8 cellular contexts compared by ENCODE assay signal in genomic region chr14:101965796-101966718, GRCh38. TPM values are rescaled to one million over a fixed set of nuclear protein-coding genes. Genes with fewer than 3 reads are reported as not detected.
DNase-seq lines count a peak whose midpoint lies in the region; TF ChIP-seq lines count a peak whose summit lies in the region.

No MANE protein-coding gene starts in this region.

- TF ChIP-seq POLR2A in Peyer's patch (IDR thresholded peaks at IDR 0.05) = no peak

- no peaks in the 10 kb centered on the region for H3K9me2 ChIP-seq in GM23248 (ENCODE audit: insufficient read depth)

- H3K4me3 ChIP-seq in GM23248 (peak overlapping the region; percentile 95), Peyer's patch (peak overlapping the region; percentile 80 to 97 (median 92)), epithelial cell of proximal tubule (ENCODE audit: low read depth, low read length) (peak overlapping the region; percentile 95)

- peaks cover 40% of the 10 kb centered on the region for H3F3A ChIP-seq in GM23248 (ENCODE audit: insufficient read depth)

- no peaks in the 10 kb centered on the region for H3K9me3 Mint-ChIP-seq in progenitor cell of endocrine pancreas (ENCODE audit: low read depth)

- H2AFZ ChIP-seq in GM23248 = 0 out of 2 replicates have a peak overlapping the region, but pooled peaks have one; percentile 4

- peak overlapping the region; percentile 95 for H3K9ac ChIP-seq in GM23248

- peaks cover 18% of the 10 kb centered on the region for H3K4me1 Mint-ChIP-seq in progenitor cell of endocrine pancreas (ENCODE audit: low read depth)

- H3K36me3 ChIP-seq in GM23248 (ENCODE audit: low read depth) = peaks cover 14% of the 10 kb centered on the region; the same call in 1 of the 2 replicates
- peaks cover 0 to 8% (median 0%) of the 10 kb centered on the region in 3 donors for H3K36me3 ChIP-seq in Peyer's patch

- no peaks in the 10 kb centered on the region for H4K20me1 ChIP-seq in GM23248 (ENCODE audit: insufficient read depth)

- DNase-seq in GM23248 = peak; percentile 63
- DNase-seq in Peyer's patch = no peak
- DNase-seq in epithelial cell of proximal tubule (ENCODE audit: low read depth) = no peak
- no peak for DNase-seq in progenitor cell of endocrine pancreas (ENCODE audit: low spot score, unreplicated experiment)
- no peak for DNase-seq in NK-92 treated with Interleukin-12 subunit alpha and Interleukin-12 subunit beta, amount 100 ng/mL, for 24 hours (lab: John Stamatoyannopoulos, UW)
- DNase-seq in COLO829 (ENCODE audit: low spot score) = no peak
- no peak for DNase-seq in amygdala (lab: John Stamatoyannopoulos, UW)
- no peak for DNase-seq in stimulated activated CD4-positive, alpha-beta T cell treated with anti-CD3 and anti-CD28 coated beads, Interleukin-1b, Interleukin-23, amount 100 ng/mL, for 48 hours

- H3K9me3 ChIP-seq in GM23248 (ENCODE audit: low read depth) (no peaks in the 10 kb centered on the region), Peyer's patch (no peaks in the 10 kb centered on the region)

- H3K4me1 ChIP-seq in GM23248 (ENCODE audit: insufficient read depth) = peaks cover 45% of the 10 kb centered on the region
- H3K4me1 ChIP-seq in Peyer's patch = peaks cover 0 to 48% (median 0%) of the 10 kb centered on the region in 4 donors

- peak overlapping the region; percentile 84 for H3K27ac ChIP-seq in GM23248
- H3K27ac ChIP-seq in Peyer's patch = peak overlapping the region in 3 of 4 donors; percentile 90 to 98 (median 97)

- peak overlapping the region; percentile 92 for H3K4me2 ChIP-seq in GM23248 (ENCODE audit: unreplicated experiment)

- H3K4me3 Mint-ChIP-seq in progenitor cell of endocrine pancreas (ENCODE audit: low read depth) = peak overlapping the region; percentile 87

- peaks cover 3% of the 10 kb centered on the region for H3K36me3 Mint-ChIP-seq in progenitor cell of endocrine pancreas (ENCODE audit: insufficient read depth)

- in situ Hi-C loops in GM23248 (cut with MboI) = loop anchor here (25.0 kb wide), 1 partner anchor 346 kb away; the partner anchor contains the start of genes MOK and ZNF839

- H3K27ac Mint-ChIP-seq in progenitor cell of endocrine pancreas = peak overlapping the region; percentile 94

- H3K79me2 ChIP-seq in GM23248 (ENCODE audit: insufficient read depth) = peaks cover 67% of the 10 kb centered on the region

- 17 to 18% methylated on average over 5 of the region's 5 CpGs for WGBS in GM23248 (ENCODE audit: low coverage in 1 of 2, low lambda C conversion rate in 2 of 2, missing lambda C conversion rate in 2 of 2), 2 experiments

- H3K27me3 Mint-ChIP-seq in progenitor cell of endocrine pancreas = peaks cover 8% of the 10 kb centered on the region

- no peaks in the 10 kb centered on the region for H3K27me3 ChIP-seq in GM23248 (replicated peaks; ENCODE audit: insufficient read depth)
- no peaks in the 10 kb centered on the region for H3K27me3 ChIP-seq in Peyer's patch

- TF ChIP-seq CTCF in Peyer's patch (IDR thresholded peaks at IDR 0.05) (no peak), epithelial cell of proximal tubule (conservative IDR thresholded peaks at IDR 0.05; ENCODE audit: low read depth, low read length) (no peak), progenitor cell of endocrine pancreas (IDR thresholded peaks at IDR 0.05; ENCODE audit: unreplicated experiment) (no peak)

RNA-seq across cellular contexts. Expression of gene DYNC1H1, which starts 1.7 kb away (rescaled TPM):
- 391 and 475 TPM in 2 replicates for total RNA-seq in GM23248 (2014; rRNA removed; shearing (Covaris generic))
- polyA plus RNA-seq in GM23248 (2016; fragmentation: Nextera tagmentation; extraction: Ambion mirVana) = 174 and 181 TPM in 2 replicates
- total RNA-seq in Peyer's patch (100 to 1,000 TPM; 386 to 531 (median 472) TPM), epithelial cell of proximal tubule (300 and 402 TPM in 2 replicates), progenitor cell of endocrine pancreas (501 and 519 TPM in 2 replicates)
